In genomic region chr11:133921513-133921912, GRCh38 we compare ENCODE assay signal across 15 cellular contexts. TPM values are rescaled to one million over a fixed set of nuclear protein-coding genes. Genes with fewer than 3 reads are reported as not detected.
A peak's percentile ranks its signal among the peaks of the same experiment; 100 is the strongest.
DNase-seq lines count a peak whose midpoint lies in the region; ATAC-seq and TF ChIP-seq lines count a peak whose summit lies in the region.
"Had no signal": no experiment of that assay in that cellular context is flagged by ENCODE, and none has a peak within 500 bp of the region (broad histone marks: within the 10 kb centered on the region; RNA-seq: fewer than 3 reads in every experiment).

No MANE protein-coding gene starts in this region.

- H3K4me1 Mint-ChIP-seq in activated naive CD8-positive, alpha-beta T cell (ENCODE audit: low read depth): peaks cover 2% of the 10 kb centered on the region
- H3K4me1 Mint-ChIP-seq in activated naive CD8-positive, alpha-beta T cell treated with anti-CD3 and anti-CD28 coated beads for 36 hours: peaks cover 10% of the 10 kb centered on the region
- peaks cover 4% of the 10 kb centered on the region for H3K4me1 Mint-ChIP-seq in WTC11
- H3K4me1 Mint-ChIP-seq in endothelial cell (ENCODE audit: unreplicated experiment): peaks cover 14% of the 10 kb centered on the region
- H3K4me1 Mint-ChIP-seq in activated T-helper 2 cell treated with anti-CD3 and anti-CD28 coated beads, Interferon-gamma antibody, Interleukin-2, Interleukin-4, amounts not matched to agents 10 μg/mL and 5 μg/mL and 100 μg/mL, durations not matched to agents 14 hours and 24 hours and 36 hours (ENCODE audit: low read depth): no peaks in the 10 kb centered on the region

- no peak for DNase-seq in activated naive CD8-positive, alpha-beta T cell treated with anti-CD3 and anti-CD28 coated beads for 36 hours
- no peak for DNase-seq in WTC11 (ENCODE audit: low spot score)
- DNase-seq in endothelial cell (ENCODE audit: low spot score): no peak
- no peak for DNase-seq in activated T-helper 2 cell treated with anti-CD3 and anti-CD28 coated beads, Interferon-gamma antibody, Interleukin-2, Interleukin-4, amounts not matched to agents 10 μg/mL and 5 μg/mL and 100 μg/mL, durations not matched to agents 14 hours and 24 hours and 36 hours (ENCODE audit: low spot score)
- DNase-seq: BE2C; Caco-2; CD8-positive, alpha-beta memory T cell; DMS79; GM23248 had no signal

- POLR2A ChIA-PET in WTC11 (lab: Charles Lee): no interaction called here

- no peak overlapping the region for H3K27ac Mint-ChIP-seq in activated naive CD8-positive, alpha-beta T cell
- no peak overlapping the region for H3K27ac Mint-ChIP-seq in activated naive CD8-positive, alpha-beta T cell treated with anti-CD3 and anti-CD28 coated beads for 36 hours
- H3K27ac Mint-ChIP-seq in WTC11 (no peak overlapping the region), endothelial cell (ENCODE audit: unreplicated experiment) (no peak overlapping the region)
- no peak overlapping the region for H3K27ac Mint-ChIP-seq in activated T-helper 2 cell treated with anti-CD3 and anti-CD28 coated beads, Interferon-gamma antibody, Interleukin-2, Interleukin-4, amounts not matched to agents 10 μg/mL and 5 μg/mL and 100 μg/mL, durations not matched to agents 14 hours and 24 hours and 36 hours

- peak overlapping the region; percentile 2 for H3K4me3 Mint-ChIP-seq in activated naive CD8-positive, alpha-beta T cell
- no peak overlapping the region for H3K4me3 Mint-ChIP-seq in activated naive CD8-positive, alpha-beta T cell treated with anti-CD3 and anti-CD28 coated beads for 36 hours
- H3K4me3 Mint-ChIP-seq in WTC11: no peak overlapping the region
- peak overlapping the region; percentile 2 for H3K4me3 Mint-ChIP-seq in endothelial cell (ENCODE audit: unreplicated experiment)
- H3K4me3 Mint-ChIP-seq in activated T-helper 2 cell treated with anti-CD3 and anti-CD28 coated beads, Interferon-gamma antibody, Interleukin-2, Interleukin-4, amounts not matched to agents 10 μg/mL and 5 μg/mL and 100 μg/mL, durations not matched to agents 14 hours and 24 hours and 36 hours (ENCODE audit: low read depth): no peak overlapping the region
- H3K4me3 Mint-ChIP-seq: CD8-positive, alpha-beta memory T cell had no signal

- H3K9me3 Mint-ChIP-seq in activated naive CD8-positive, alpha-beta T cell (ENCODE audit: low read depth): no peaks in the 10 kb centered on the region
- no peaks in the 10 kb centered on the region for H3K9me3 Mint-ChIP-seq in activated naive CD8-positive, alpha-beta T cell treated with anti-CD3 and anti-CD28 coated beads for 36 hours
- H3K9me3 Mint-ChIP-seq in WTC11 (no peaks in the 10 kb centered on the region), endothelial cell (ENCODE audit: unreplicated experiment) (no peaks in the 10 kb centered on the region)
- no peaks in the 10 kb centered on the region for H3K9me3 Mint-ChIP-seq in activated T-helper 2 cell treated with anti-CD3 and anti-CD28 coated beads, Interferon-gamma antibody, Interleukin-2, Interleukin-4, amounts not matched to agents 10 μg/mL and 5 μg/mL and 100 μg/mL, durations not matched to agents 14 hours and 24 hours and 36 hours
- H3K9me3 Mint-ChIP-seq: CD8-positive, alpha-beta memory T cell had no signal

- intact Hi-C loops in activated T-helper 2 cell treated with anti-CD3 and anti-CD28 coated beads, Interferon-gamma antibody, Interleukin-2, Interleukin-4, amounts not matched to agents 10 μg/mL and 5 μg/mL and 100 μg/mL, durations not matched to agents 14 hours and 24 hours and 36 hours (cut with micrococcal nuclease): no loop called here

- ATAC-seq in WTC11: no peak
- ATAC-seq in HG02623 (IDR thresholded peaks at IDR 0.05; ENCODE audit: unreplicated experiment): no peak
- no peak for ATAC-seq in GM19395 (IDR thresholded peaks at IDR 0.05; ENCODE audit: unreplicated experiment)
- ATAC-seq: A549, GM12878, HCT116 had no signal

- CTCF ChIA-PET in WTC11 (lab: Charles Lee): no interaction called here

- H3K36me3 Mint-ChIP-seq in activated naive CD8-positive, alpha-beta T cell: peaks cover 9% of the 10 kb centered on the region
- peaks cover 30% of the 10 kb centered on the region for H3K36me3 Mint-ChIP-seq in activated naive CD8-positive, alpha-beta T cell treated with anti-CD3 and anti-CD28 coated beads for 36 hours
- H3K36me3 Mint-ChIP-seq in WTC11: peaks cover 35% of the 10 kb centered on the region
- peaks cover 9% of the 10 kb centered on the region for H3K36me3 Mint-ChIP-seq in endothelial cell (ENCODE audit: low read depth, unreplicated experiment)
- peaks cover 55% of the 10 kb centered on the region for H3K36me3 Mint-ChIP-seq in activated T-helper 2 cell treated with anti-CD3 and anti-CD28 coated beads, Interferon-gamma antibody, Interleukin-2, Interleukin-4, amounts not matched to agents 10 μg/mL and 5 μg/mL and 100 μg/mL, durations not matched to agents 14 hours and 24 hours and 36 hours (ENCODE audit: low read depth)

- no peaks in the 10 kb centered on the region for H3K27me3 Mint-ChIP-seq in activated naive CD8-positive, alpha-beta T cell
- H3K27me3 Mint-ChIP-seq in activated naive CD8-positive, alpha-beta T cell treated with anti-CD3 and anti-CD28 coated beads for 36 hours: no peaks in the 10 kb centered on the region
- no peaks in the 10 kb centered on the region for H3K27me3 Mint-ChIP-seq in WTC11 (ENCODE audit: low read depth)
- peaks cover 6% of the 10 kb centered on the region for H3K27me3 Mint-ChIP-seq in endothelial cell (ENCODE audit: unreplicated experiment)
- no peaks in the 10 kb centered on the region for H3K27me3 Mint-ChIP-seq in activated T-helper 2 cell treated with anti-CD3 and anti-CD28 coated beads, Interferon-gamma antibody, Interleukin-2, Interleukin-4, amounts not matched to agents 10 μg/mL and 5 μg/mL and 100 μg/mL, durations not matched to agents 14 hours and 24 hours and 36 hours (ENCODE audit: low read depth)
- H3K27me3 Mint-ChIP-seq: CD8-positive, alpha-beta memory T cell had no signal

- TF ChIP-seq CTCF in WTC11 (IDR thresholded peaks at IDR 0.05) (no peak), endothelial cell (IDR thresholded peaks at IDR 0.05; ENCODE audit: unreplicated experiment) (no peak)

TF ChIP-seq in WTC11, 78 proteins besides CTCF, POLR2A, EP300 and RAD21:
- TF ChIP-seq E2F1 (CRISPR knock-in tag; IDR thresholded peaks at IDR 0.05) (no peak), ZNF121 (CRISPR knock-in tag; IDR thresholded peaks at IDR 0.05) (peak; percentile 51; the same call in 1 of the 2 replicates), CBFB (CRISPR knock-in tag; IDR thresholded peaks at IDR 0.05; ENCODE audit: low read depth) (no peak)

RNA-seq across cellular contexts. Expression of gene IGSF9B, which starts 35.3 kb away (rescaled TPM):
- 10 to 100 TPM; 36.0 to 46.5 TPM for total RNA-seq in activated naive CD8-positive, alpha-beta T cell treated with anti-CD3 and anti-CD28 coated beads for 36 hours
- total RNA-seq in WTC11 (2021) (52.7 to 57.1 TPM (median 55.2 TPM) in 3 replicates), endothelial cell (ENCODE audit: unreplicated experiment) (6.6 TPM)
- 101 and 110 TPM in 2 replicates for total RNA-seq in activated T-helper 2 cell treated with anti-CD3 and anti-CD28 coated beads, Interferon-gamma antibody, Interleukin-2, Interleukin-4, amounts not matched to agents 10 μg/mL and 5 μg/mL and 100 μg/mL, durations not matched to agents 14 hours and 24 hours and 36 hours
- total RNA-seq: GM23248 had no signal

Comparison
In these comparisons a context has a peak if more than half of its experiments do, and no peak if none do; other contexts are left out.
1. H3K4me3 Mint-ChIP-seq: peak in activated naive CD8-positive, alpha-beta T cell (single experiment) and endothelial cell (single experiment); none in activated naive CD8-positive, alpha-beta T cell treated with anti-CD3 and anti-CD28 coated beads for 36 hours (single experiment), WTC11 (single experiment) and activated T-helper 2 cell treated with anti-CD3 and anti-CD28 coated beads, Interferon-gamma antibody, Interleukin-2, Interleukin-4, amounts not matched to agents 10 μg/mL and 5 μg/mL and 100 μg/mL, durations not matched to agents 14 hours and 24 hours and 36 hours (single experiment).